4 cellular contexts compared by ENCODE assay signal in genomic region chr1:207925969-207926368, GRCh38. TPM values are rescaled to one million over a fixed set of nuclear protein-coding genes. Genes with fewer than 3 reads are reported as not detected.
"Had no signal": no experiment of that assay in that cellular context is flagged by ENCODE, and none has a peak within 500 bp of the region (broad histone marks: within the 10 kb centered on the region; RNA-seq: fewer than 3 reads in every experiment).

No MANE protein-coding gene starts in this region.

RNA-seq across cellular contexts. Expression of gene CD34, which starts 15.0 kb away (rescaled TPM):
- total RNA-seq: activated B cell treated with CpG ODN at 0.5 μM for 24 hours; activated CD4-positive, alpha-beta memory T cell treated with anti-CD3 and anti-CD28 coated beads for 36 hours; activated CD4-positive, alpha-beta T cell treated with anti-CD3 and anti-CD28 coated beads, Interleukin-2, amount 10 ng/mL, durations not matched to agents 24 days and 14 days; activated T-helper 1 cell treated with anti-CD3 and anti-CD28 coated beads, Interleukin-12 subunit alpha, Interleukin-12 subunit beta, Interleukin-2, Interleukin-4 antibody, amounts not matched to agents 30 ng/mL and 10 ng/mL and 1 ng/mL, durations not matched to agents 14 hours and 24 hours and 36 hours had no signal
